In genomic region chr10:132482090-132482489, GRCh38 we compare ENCODE assay signal across 12 cellular contexts. TPM values are rescaled to one million over a fixed set of nuclear protein-coding genes. Genes with fewer than 3 reads are reported as not detected.
A peak's percentile ranks its signal among the peaks of the same experiment; 100 is the strongest.
DNase-seq lines count a peak whose midpoint lies in the region; ATAC-seq, FAIRE-seq and TF ChIP-seq lines count a peak whose summit lies in the region.
"Had no signal": no experiment of that assay in that cellular context is flagged by ENCODE, and none has a peak within 500 bp of the region (broad histone marks: within the 10 kb centered on the region; RNA-seq: fewer than 3 reads in every experiment).

No MANE protein-coding gene starts in this region.

- H3K27ac Mint-ChIP-seq in activated T-cell treated with anti-CD3 and anti-CD28 coated beads, Interleukin-2, amount 50 U/mL, for 24 hours = no peak overlapping the region

- no peak overlapping the region for H3K4me3 Mint-ChIP-seq in activated T-cell treated with anti-CD3 and anti-CD28 coated beads, Interleukin-2, amount 50 U/mL, for 24 hours
- H3K4me3 Mint-ChIP-seq: IgD-negative memory B cell had no signal

- H3K9me3 Mint-ChIP-seq in activated T-cell treated with anti-CD3 and anti-CD28 coated beads, Interleukin-2, amount 50 U/mL, for 24 hours = no peaks in the 10 kb centered on the region

- no TSS peak for BruUV-seq in endothelial cell of umbilical vein (replicated peaks; lab: Mats Ljungman, UMichigan)

- H3K27me3 ChIP-seq in endothelial cell of umbilical vein (ENCODE audit: control insufficient read depth in 2 of 2, insufficient read depth in 2 of 2, low read length in 2 of 2) (peaks cover 2 to 7% of the 10 kb centered on the region in 2 experiments), muscle layer of duodenum (ENCODE audit: low read depth, low read length) (no peaks in the 10 kb centered on the region)

- H2AFZ ChIP-seq in endothelial cell of umbilical vein (ENCODE audit: low read depth, low read length) = no peak overlapping the region

- H3K4me3 ChIP-seq in endothelial cell of umbilical vein (replicated peaks in 1 of 3; ENCODE audit: insufficient read depth in 1 of 3, low read depth in 1 of 3, low read length in 3 of 3) = no peak overlapping the region
- no peak overlapping the region for H3K4me3 ChIP-seq in muscle layer of duodenum (ENCODE audit: low read depth in 1 of 2, low read length in 2 of 2)
- H3K4me3 ChIP-seq: BLaER1 treated with 17β-estradiol and CSF1 and Interleukin-3, amounts not matched to agents 10 nM and 100 nM had no signal

- no peaks in the 10 kb centered on the region for H3K79me2 ChIP-seq in endothelial cell of umbilical vein (ENCODE audit: control insufficient read depth, insufficient read depth, low read length)

- H3K4me1 ChIP-seq in endothelial cell of umbilical vein (ENCODE audit: control insufficient read depth, extremely low read depth, insufficient read depth, low read length) (no peaks in the 10 kb centered on the region), muscle layer of duodenum (ENCODE audit: control insufficient read depth in 1 of 2, insufficient read depth in 2 of 2, low read length in 2 of 2) (no peaks in the 10 kb centered on the region)

- H3K4me1 Mint-ChIP-seq in activated T-cell treated with anti-CD3 and anti-CD28 coated beads, Interleukin-2, amount 50 U/mL, for 24 hours (ENCODE audit: low read depth) = no peaks in the 10 kb centered on the region

- no peaks in the 10 kb centered on the region for H3K36me3 Mint-ChIP-seq in activated T-cell treated with anti-CD3 and anti-CD28 coated beads, Interleukin-2, amount 50 U/mL, for 24 hours (ENCODE audit: low read depth)
- H3K36me3 Mint-ChIP-seq: IgD-negative memory B cell had no signal

- intact Hi-C loops in endothelial cell of umbilical vein (cut with micrococcal nuclease) = loop anchor here (5.0 kb wide), 1 partner anchor 35 kb away; no protein-coding TSS in a partner anchor

- DNase-seq in A172 (ENCODE audit: low spot score) (peak; percentile 44), LoVo (ENCODE audit: low spot score) (peak; percentile 17), endothelial cell of umbilical vein (ENCODE audit: low read depth, low spot score) (peak; percentile 17), GM13976 (ENCODE audit: low spot score) (no peak), HuH-7 (ENCODE audit: low spot score) (no peak)
- DNase-seq in activated T-cell treated with anti-CD3 and anti-CD28 coated beads, Interleukin-2, amount 50 U/mL, for 24 hours = no peak
- DNase-seq: SK-N-SH; stimulated activated CD4-positive, alpha-beta T cell treated with anti-CD3 and anti-CD28 coated beads, Interleukin-4, amount 100 ng/mL, for 24 hours had no signal

- no peaks in the 10 kb centered on the region for H4K20me1 ChIP-seq in endothelial cell of umbilical vein (replicated peaks; ENCODE audit: control insufficient read depth, extremely low read depth, insufficient read depth, low read length)

- H3K36me3 ChIP-seq in endothelial cell of umbilical vein (ENCODE audit: control insufficient read depth in 2 of 2, extremely low read depth in 1 of 2, insufficient read depth in 2 of 2, low read length in 2 of 2) (no peaks in the 10 kb centered on the region), muscle layer of duodenum (ENCODE audit: control insufficient read depth in 1 of 2, insufficient read depth in 2 of 2, low read length in 2 of 2) (no peaks in the 10 kb centered on the region)
- H3K36me3 ChIP-seq: BLaER1 treated with 17β-estradiol and CSF1 and Interleukin-3, amounts not matched to agents 10 nM and 100 nM had no signal

- no peak overlapping the region for H3K9ac ChIP-seq in endothelial cell of umbilical vein (replicated peaks; ENCODE audit: extremely low read depth, insufficient read depth, low read length)
- H3K9ac ChIP-seq: BLaER1 treated with 17β-estradiol and CSF1 and Interleukin-3, amounts not matched to agents 10 nM and 100 nM; SK-N-SH had no signal

- H3K27ac ChIP-seq in endothelial cell of umbilical vein (ENCODE audit: insufficient read depth, low read depth, low read length) (no peak overlapping the region), muscle layer of duodenum (ENCODE audit: low read length) (peak overlapping the region; percentile 72)
- H3K27ac ChIP-seq: BLaER1 treated with 17β-estradiol and CSF1 and Interleukin-3, amounts not matched to agents 10 nM and 100 nM had no signal

- peaks cover 6% of the 10 kb centered on the region for H3K27me3 Mint-ChIP-seq in activated T-cell treated with anti-CD3 and anti-CD28 coated beads, Interleukin-2, amount 50 U/mL, for 24 hours

- no peak for FAIRE-seq in endothelial cell of umbilical vein (lab: Jason Lieb, UNC)

- POLR2A ChIA-PET in endothelial cell of umbilical vein (lab: Charles Lee) = no interaction called here

- in situ Hi-C loops in GM13976 (cut with MboI; ENCODE audit: low sequenced_read_pairs, unreplicated experiment) = no loop called here

- CTCF ChIA-PET in endothelial cell of umbilical vein (lab: Charles Lee) = interaction anchor here (0.7 kb wide), 1 partner anchor 35 kb away, joined by 3 read pairs; no protein-coding TSS in a partner anchor

- no peak for TF ChIP-seq CTCF in endothelial cell of umbilical vein (IDR thresholded peaks at IDR 0.05; ENCODE audit: extremely low read depth in 1 of 2, insufficient read depth in 1 of 2, low read depth in 1 of 2, low read length in 2 of 2)
- TF ChIP-seq CTCF in GM13976 (IDR thresholded peaks at IDR 0.05; ENCODE audit: borderline replicate concordance, control extremely low read depth, extremely low read depth, insufficient read depth, missing control alignments) = no peak

- ATAC-seq in GM21619 (IDR thresholded peaks at IDR 0.05; ENCODE audit: unreplicated experiment) = no peak

- dilution Hi-C loops in endothelial cell of umbilical vein (cut with MboI; ENCODE audit: extremely low pct_ligation_motif_present, low sequenced_read_pairs) = no loop called here

- H3K9me1 ChIP-seq in endothelial cell of umbilical vein (replicated peaks; ENCODE audit: control insufficient read depth, extremely low read depth, insufficient read depth, low read length) = no peaks in the 10 kb centered on the region

- no peak for TF ChIP-seq POLR2A in endothelial cell of umbilical vein (IDR thresholded peaks at IDR 0.05; ENCODE audit: low read depth, low read length)

- no peaks in the 10 kb centered on the region for H3K9me3 ChIP-seq in endothelial cell of umbilical vein (replicated peaks; ENCODE audit: control insufficient read depth, insufficient read depth, low read length)
- no peaks in the 10 kb centered on the region for H3K9me3 ChIP-seq in muscle layer of duodenum (ENCODE audit: control insufficient read depth in 1 of 2, low read length in 2 of 2)
- H3K9me3 ChIP-seq: BLaER1 treated with 17β-estradiol and CSF1 and Interleukin-3, amounts not matched to agents 10 nM and 100 nM; SK-N-SH had no signal

- no peak overlapping the region for H3K4me2 ChIP-seq in endothelial cell of umbilical vein (ENCODE audit: insufficient read depth, low read length)
- H3K4me2 ChIP-seq: BLaER1 treated with 17β-estradiol and CSF1 and Interleukin-3, amounts not matched to agents 10 nM and 100 nM; SK-N-SH had no signal

TF ChIP-seq in endothelial cell of umbilical vein, 7 proteins besides CTCF, POLR2A, EP300 and RAD21:
- TF ChIP-seq FOS (IDR thresholded peaks at IDR 0.05; ENCODE audit: borderline replicate concordance, insufficient read depth, low read length) (peak; percentile 57), JUN (IDR thresholded peaks at IDR 0.05; ENCODE audit: borderline replicate concordance, insufficient read depth, insufficient read length, low read depth) (peak; percentile 38), MYC (IDR thresholded peaks at IDR 0.05; ENCODE audit: low read depth, low read length) (no peak)

RNA-seq across cellular contexts. Expression of gene INPP5A, which starts 55.5 kb away (rescaled TPM):
- total RNA-seq in A172 (2014; rRNA removed; shearing (Covaris generic)) = 13.1 and 15.7 TPM in 2 replicates
- total RNA-seq in endothelial cell of umbilical vein = 33.2 and 35.9 TPM in 2 replicates
- 21.2 and 22.9 TPM in 2 replicates for polyA plus RNA-seq in endothelial cell of umbilical vein
- polyA plus RNA-seq in endothelial cell of umbilical vein (2011; cell fraction: cytosol; rRNA removed) = 20.0 and 20.6 TPM in 2 replicates
- polyA plus RNA-seq in endothelial cell of umbilical vein (2011; cell fraction: nucleus; rRNA removed) = 21.7 and 22.8 TPM in 2 replicates
- 22.3 and 25.8 TPM in 2 replicates for polyA plus RNA-seq in endothelial cell of umbilical vein (2012)
- polyA minus RNA-seq in endothelial cell of umbilical vein = 25.2 and 25.6 TPM in 2 replicates
- polyA minus RNA-seq in endothelial cell of umbilical vein (2011; cell fraction: cytosol; rRNA and poly(A)+ RNA removed) = 9.6 TPM
- 22.7 and 23.2 TPM in 2 replicates for polyA minus RNA-seq in endothelial cell of umbilical vein (2011; cell fraction: nucleus; rRNA and poly(A)+ RNA removed)

Comparison
In these comparisons a context has a peak if more than half of its experiments do, and no peak if none do; other contexts are left out.
1. DNase-seq: peak in A172 (single experiment), LoVo (single experiment) and endothelial cell of umbilical vein (single experiment); none in GM13976 (single experiment), activated T-cell treated with anti-CD3 and anti-CD28 coated beads, Interleukin-2, amount 50 U/mL, for 24 hours (single experiment) and HuH-7 (single experiment).